Comparison of ENCODE assay signal across 19 cellular contexts in genomic region chr11:45856044-45856468, GRCh38. TPM values are rescaled to one million over a fixed set of nuclear protein-coding genes. Genes with fewer than 3 reads are reported as not detected.
DNase-seq lines count a peak whose midpoint lies in the region; ATAC-seq, FAIRE-seq and TF ChIP-seq lines count a peak whose summit lies in the region.
"Had no signal": no experiment of that assay in that cellular context is flagged by ENCODE, and none has a peak within 500 bp of the region (broad histone marks: within the 10 kb centered on the region; RNA-seq: fewer than 3 reads in every experiment).

No MANE protein-coding gene starts in this region.

- H3K9me3 ChIP-seq in kidney (ENCODE audit: control insufficient read depth in 1 of 2, low read length in 2 of 2) (no peaks in the 10 kb centered on the region), stomach (no peaks in the 10 kb centered on the region)
- H3K9me3 ChIP-seq in CD4-positive, alpha-beta memory T cell (ENCODE audit: control insufficient read depth in 1 of 2, low read length in 2 of 2): no peaks in the 10 kb centered on the region
- H3K9me3 ChIP-seq: BLaER1, neutrophil had no signal

- 72 to 92% (median 88%) methylated on average over 5 to 6 of the region's 6 CpGs for WGBS in stomach, 5 donors

- H3K4me3 ChIP-seq in BJ (ENCODE audit: low read depth, low read length) (no peak overlapping the region), astrocyte of the spinal cord (ENCODE audit: low read depth, low read length) (no peak overlapping the region), kidney (ENCODE audit: low read length in 2 of 2) (peak overlapping the region; percentile 1 to 10), stomach (no peak overlapping the region)
- no peak overlapping the region for H3K4me3 ChIP-seq in CD4-positive, alpha-beta memory T cell (ENCODE audit: low read length in 2 of 2)
- H3K4me3 ChIP-seq: BLaER1 had no signal

- CTCF ChIA-PET in BJ (lab: Yijun Ruan, JAX): interaction anchor here (1.8 to 10.6 kb wide), 3 partner anchors 9 to 15 kb away, joined by 4 to 88 read pairs (median 8); partner anchors contain the start of gene CRY2
- CTCF ChIA-PET in CD4-positive, alpha-beta memory T cell (lab: Charles Lee; ENCODE audit: partially characterized antibody): interaction anchor here (1.0 to 1.6 kb wide), 4 partner anchors 12 to 151 kb away, joined by 3 to 4 read pairs (median 4); no protein-coding TSS in a partner anchor

- DNase-seq in BJ (ENCODE audit: low read depth) (peak; percentile 67), astrocyte of the spinal cord (ENCODE audit: low read depth, low spot score) (peak; percentile 54), kidney (no peak), stomach (no peak), NCI-H526 treated with DMSO at 0.1 percent for 48 hours (lab: John Stamatoyannopoulos, UW) (no peak), inferior parietal cortex (ENCODE audit: extremely low spot score) (no peak)
- no peak for DNase-seq in CD4-positive, alpha-beta memory T cell
- no peak for DNase-seq in effector memory CD8-positive, alpha-beta T cell
- DNase-seq: activated CD4-positive, alpha-beta T cell treated with anti-CD3 and anti-CD28 coated beads, Interleukin-2, amount 10 ng/mL, durations not matched to agents 24 days and 14 days; activated T-cell treated with anti-CD3 and anti-CD28 coated beads, Interleukin-2, amount 50 U/mL, for 48 hours; DND-41; hippocampal formation; NCI-H1092; OCI-M1; T-helper 2 cell had no signal

- peak overlapping the region in 1 of 2 donors; percentile 26 for H3K9ac ChIP-seq in kidney (ENCODE audit: low read length in 2 of 2)
- H3K9ac ChIP-seq: BLaER1 had no signal

- peak overlapping the region; percentile 32 to 68 for H3K27ac ChIP-seq in kidney (ENCODE audit: low read depth in 2 of 2, low read length in 2 of 2)
- peak overlapping the region in 4 of 5 donors; percentile 73 to 95 (median 78) for H3K27ac ChIP-seq in stomach
- no peak overlapping the region for H3K27ac ChIP-seq in CD4-positive, alpha-beta memory T cell (ENCODE audit: low read depth, low read length)
- H3K27ac ChIP-seq: BLaER1, neutrophil had no signal

- H3K36me3 Mint-ChIP-seq in CD4-positive, alpha-beta memory T cell: peaks cover 43 to 58% of the 10 kb centered on the region in 2 donors
- H3K36me3 Mint-ChIP-seq in effector memory CD8-positive, alpha-beta T cell (ENCODE audit: insufficient read depth): peaks cover 54% of the 10 kb centered on the region

- in situ Hi-C loops in astrocyte of the spinal cord (cut with HindIII; ENCODE audit: low sequenced_read_pairs): no loop called here

- no peaks in the 10 kb centered on the region for H3K27me3 ChIP-seq in BJ (ENCODE audit: control insufficient read depth, insufficient read depth, low read length)
- H3K27me3 ChIP-seq in stomach: no peaks in the 10 kb centered on the region
- no peaks in the 10 kb centered on the region for H3K27me3 ChIP-seq in CD4-positive, alpha-beta memory T cell (ENCODE audit: insufficient read depth, low read length)
- H3K27me3 ChIP-seq: BLaER1, neutrophil had no signal

- TF ChIP-seq EP300 in stomach (IDR thresholded peaks at IDR 0.05): no peak

- no peaks in the 10 kb centered on the region for H3K9me3 Mint-ChIP-seq in CD4-positive, alpha-beta memory T cell
- no peaks in the 10 kb centered on the region for H3K9me3 Mint-ChIP-seq in effector memory CD8-positive, alpha-beta T cell
- H3K9me3 Mint-ChIP-seq: activated CD4-positive, alpha-beta T cell treated with anti-CD3 and anti-CD28 coated beads, Interleukin-2, amount 10 ng/mL, durations not matched to agents 24 days and 14 days had no signal

- no peak for TF ChIP-seq POLR2A in stomach (IDR thresholded peaks at IDR 0.05)

- H3K27ac Mint-ChIP-seq in CD4-positive, alpha-beta memory T cell: no peak overlapping the region
- no peak overlapping the region for H3K27ac Mint-ChIP-seq in effector memory CD8-positive, alpha-beta T cell
- H3K27ac Mint-ChIP-seq: activated CD4-positive, alpha-beta T cell treated with anti-CD3 and anti-CD28 coated beads, Interleukin-2, amount 10 ng/mL, durations not matched to agents 24 days and 14 days had no signal

- no peak for ATAC-seq in effector memory CD8-positive, alpha-beta T cell (replicated peaks)
- ATAC-seq: HepG2 had no signal

- H3K4me1 ChIP-seq in kidney (ENCODE audit: control insufficient read depth in 1 of 2, insufficient read depth in 1 of 2, low read depth in 1 of 2, low read length in 2 of 2): peaks cover 63 to 72% of the 10 kb centered on the region in 2 donors
- H3K4me1 ChIP-seq in stomach: peaks cover 65 to 99% (median 86%) of the 10 kb centered on the region in 4 donors
- peaks cover 3% of the 10 kb centered on the region for H3K4me1 ChIP-seq in CD4-positive, alpha-beta memory T cell (ENCODE audit: insufficient read depth, low read length)

- H3K36me3 ChIP-seq in BJ (ENCODE audit: control insufficient read depth, insufficient read depth, low read length): peaks cover 3% of the 10 kb centered on the region; the same call in 1 of the 2 replicates
- peaks cover 9 to 40% of the 10 kb centered on the region in 2 donors for H3K36me3 ChIP-seq in kidney (ENCODE audit: control insufficient read depth in 1 of 2, insufficient read depth in 2 of 2, low read length in 2 of 2)
- H3K36me3 ChIP-seq in stomach: peaks cover 17 to 52% (median 45%) of the 10 kb centered on the region in 4 donors
- H3K36me3 ChIP-seq in CD4-positive, alpha-beta memory T cell (ENCODE audit: insufficient read depth, low read length): peaks cover 56% of the 10 kb centered on the region

- intact Hi-C loops in kidney (cut with DNase I) (no loop called here), stomach (cut with DNase I; ENCODE audit: low total_unique reads) (no loop called here)
- intact Hi-C loops in CD4-positive, alpha-beta memory T cell (cut with micrococcal nuclease): no loop called here

- no peak for FAIRE-seq in kidney (lab: Jason Lieb, UNC)
- FAIRE-seq: GM12892, HepG2 had no signal

- H3K4me3 Mint-ChIP-seq in CD4-positive, alpha-beta memory T cell: no peak overlapping the region
- no peak overlapping the region for H3K4me3 Mint-ChIP-seq in effector memory CD8-positive, alpha-beta T cell
- H3K4me3 Mint-ChIP-seq: activated CD4-positive, alpha-beta T cell treated with anti-CD3 and anti-CD28 coated beads, Interleukin-2, amount 10 ng/mL, durations not matched to agents 24 days and 14 days had no signal

- TF ChIP-seq CTCF in BJ (IDR thresholded peaks at IDR 0.05; ENCODE audit: insufficient read depth, low read depth, low read length) (no peak), astrocyte of the spinal cord (IDR thresholded peaks at IDR 0.05; ENCODE audit: low read depth, low read length) (no peak), kidney (IDR thresholded peaks at IDR 0.05; ENCODE audit: borderline replicate concordance, extremely low read depth, insufficient read depth) (no peak), stomach (IDR thresholded peaks at IDR 0.05) (no peak)

- peaks cover 0 to 21% (median 11%) of the 10 kb centered on the region in 4 donors for H3K4me1 Mint-ChIP-seq in CD4-positive, alpha-beta memory T cell
- H3K4me1 Mint-ChIP-seq in effector memory CD8-positive, alpha-beta T cell (ENCODE audit: low read depth in 2 of 2): peaks cover 11 to 13% of the 10 kb centered on the region in 2 donors

- no peaks in the 10 kb centered on the region for H3K27me3 Mint-ChIP-seq in CD4-positive, alpha-beta memory T cell
- no peaks in the 10 kb centered on the region for H3K27me3 Mint-ChIP-seq in effector memory CD8-positive, alpha-beta T cell
- H3K27me3 Mint-ChIP-seq: activated CD4-positive, alpha-beta T cell treated with anti-CD3 and anti-CD28 coated beads, Interleukin-2, amount 10 ng/mL, durations not matched to agents 24 days and 14 days had no signal

- POLR2A ChIA-PET in BJ (lab: Charles Lee): no interaction called here
- POLR2A ChIA-PET in CD4-positive, alpha-beta memory T cell (lab: Charles Lee; ENCODE audit: partially characterized antibody): no interaction called here

RNA-seq across cellular contexts. Expression of gene CRY2, which starts 8.8 kb away (rescaled TPM):
- 12.1 and 16.7 TPM in 2 replicates for polyA plus RNA-seq in BJ (2011; rRNA removed)
- 24.4 and 29.9 TPM in 2 replicates for polyA minus RNA-seq in BJ (2011; rRNA and poly(A)+ RNA removed)
- total RNA-seq in kidney: 44.5 TPM
- polyA plus RNA-seq in kidney (ENCODE audit: insufficient read depth, low read depth, low replicate concordance): 20.7 TPM
- total RNA-seq in stomach: 10 to 100 TPM; 20.4 to 45.9 (median 38.4) TPM
- 10 to 100 TPM in 1 of 3 donors, 1 to 10 TPM in 2; 8.2 to 13.3 (median 9.8) TPM for polyA plus RNA-seq in stomach
- total RNA-seq in CD4-positive, alpha-beta memory T cell: 10 to 100 TPM; 66.0 to 67.4 TPM
- 10 to 100 TPM; 22.6 to 28.9 TPM for polyA plus RNA-seq in CD4-positive, alpha-beta memory T cell

RNA-seq across cellular contexts. Expression of gene MAPK8IP1, which starts 29.4 kb away (rescaled TPM):
- polyA plus RNA-seq in BJ (2011; rRNA removed) (5.6 and 8.7 TPM in 2 replicates), kidney (ENCODE audit: insufficient read depth, low read depth, low replicate concordance) (24.8 TPM), stomach (1 to 10 TPM; 4.9 to 8.3 (median 7.6) TPM)
- 7.8 and 11.2 TPM in 2 replicates for polyA minus RNA-seq in BJ (2011; rRNA and poly(A)+ RNA removed)
- total RNA-seq in kidney (15.7 TPM), stomach (1 to 10 TPM in 4 of 5 donors, not detected in 1; 2.9 to 8.0 (median 6.2) TPM)
- total RNA-seq in CD4-positive, alpha-beta memory T cell: under 1 TPM; 0.73 to 0.86 TPM
- polyA plus RNA-seq in CD4-positive, alpha-beta memory T cell: under 1 TPM; 0.06 to 0.08 TPM

RNA-seq across cellular contexts. Expression of gene FREY1, which starts 51.0 kb away (rescaled TPM):
- polyA plus RNA-seq in BJ (2011; rRNA removed) (0.22 and 0.33 TPM in 2 replicates), kidney (ENCODE audit: insufficient read depth, low read depth, low replicate concordance) (0.99 TPM), stomach (under 1 TPM in 2 of 3 donors, not detected in 1; 0.33 to 0.50 TPM)
- polyA minus RNA-seq in BJ (2011; rRNA and poly(A)+ RNA removed): 1.1 and 2.1 TPM in 2 replicates
- total RNA-seq in kidney (1.0 TPM), stomach (1 to 10 TPM in 2 of 5 donors, not detected in 3; 6.7 to 9.9 TPM)
- total RNA-seq in CD4-positive, alpha-beta memory T cell: 1 to 10 TPM; 4.5 to 4.8 TPM
- polyA plus RNA-seq in CD4-positive, alpha-beta memory T cell: not detected

RNA-seq across cellular contexts. Expression of gene SLC35C1, which starts 51.1 kb away (rescaled TPM):
- polyA plus RNA-seq in BJ (2011; rRNA removed) (7.0 and 14.6 TPM in 2 replicates), kidney (ENCODE audit: insufficient read depth, low read depth, low replicate concordance) (5.7 TPM), stomach (10 to 100 TPM in 1 of 3 donors, 1 to 10 TPM in 2; 8.4 to 12.7 (median 9.0) TPM)
- polyA minus RNA-seq in BJ (2011; rRNA and poly(A)+ RNA removed): 14.4 and 15.3 TPM in 2 replicates
- total RNA-seq in kidney (20.6 TPM), stomach (10 to 100 TPM in 2 of 5 donors, 1 to 10 TPM in 3; 7.6 to 21.4 (median 9.9) TPM)
- total RNA-seq in CD4-positive, alpha-beta memory T cell: 10 to 100 TPM; 20.3 to 21.5 TPM
- polyA plus RNA-seq in CD4-positive, alpha-beta memory T cell: 10 to 100 TPM; 18.6 to 19.9 TPM

Comparison
In these comparisons a context has a peak if more than half of its experiments do, and no peak if none do; other contexts are left out.
1. DNase-seq: peak in BJ (single experiment) and astrocyte of the spinal cord (single experiment); none in kidney (single experiment), stomach (single experiment), CD4-positive, alpha-beta memory T cell (0 of 5), NCI-H526 treated with DMSO at 0.1 percent for 48 hours (single experiment), effector memory CD8-positive, alpha-beta T cell (0 of 3) and inferior parietal cortex (single experiment).
2. H3K4me3 ChIP-seq: peak in kidney (2 of 2); none in BJ (single experiment), astrocyte of the spinal cord (single experiment), stomach (0 of 4) and CD4-positive, alpha-beta memory T cell (0 of 2).